Comparison of ENCODE assay signal across 21 cellular contexts in the genomic region with DNA sequence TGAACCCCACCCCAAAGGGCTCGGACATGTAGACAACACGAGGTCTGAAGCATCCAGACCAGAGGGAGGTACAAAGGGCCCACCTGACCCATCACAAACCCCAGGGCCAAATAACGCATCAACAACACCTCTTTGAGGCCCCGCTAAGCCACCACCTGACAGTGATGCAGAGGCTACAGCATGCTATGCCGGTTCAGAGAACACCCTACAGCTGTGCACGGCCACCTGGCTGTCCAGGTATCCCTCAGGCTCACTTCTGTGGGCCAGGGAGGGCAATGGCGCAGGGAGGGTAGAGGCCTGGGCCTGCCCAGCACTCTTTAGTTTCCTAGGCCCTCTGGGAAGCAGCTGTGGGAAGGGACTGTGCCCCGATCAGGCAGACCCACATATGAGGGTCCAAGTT.
"Had no signal": no experiment of that assay in that cellular context is flagged by ENCODE, and none has a peak within 500 bp of the region (broad histone marks: within the 10 kb centered on the region; RNA-seq: fewer than 3 reads in every experiment).

No MANE protein-coding gene starts in this region.

- H3K27ac Mint-ChIP-seq: stimulated activated naive B cell treated with anti-CD40 and anti-IgM and Interleukin-4, amounts not matched to agents 10 μg/mL and 1 μg/mL and 100 μg/mL, for 72 hours; stimulated activated naive CD8-positive, alpha-beta T cell treated with anti-CD3 and anti-CD28 coated beads, Interleukin-15, amount 100 ng/mL, for 72 hours had no signal

- H3K4me3 Mint-ChIP-seq: naive thymus-derived CD4-positive, alpha-beta T cell; stimulated activated naive B cell treated with anti-CD40 and anti-IgM and Interleukin-4, amounts not matched to agents 10 μg/mL and 1 μg/mL and 100 μg/mL, for 72 hours; stimulated activated naive CD8-positive, alpha-beta T cell treated with anti-CD3 and anti-CD28 coated beads, Interleukin-15, amount 100 ng/mL, for 72 hours had no signal

- H3K27ac ChIP-seq: coronary artery, left ventricle myocardium inferior, pancreas, psoas muscle, skin epidermis, transverse colon had no signal

- ATAC-seq: esophagus mucosa; left cardiac atrium; naive thymus-derived CD4-positive, alpha-beta T cell; pancreas; sciatic nerve; stimulated activated naive B cell treated with anti-CD40 and anti-IgM and Interleukin-4, amounts not matched to agents 10 μg/mL and 1 μg/mL and 100 μg/mL, for 72 hours; stimulated activated naive CD8-positive, alpha-beta T cell treated with anti-CD3 and anti-CD28 coated beads, Interleukin-15, amount 100 ng/mL, for 72 hours had no signal

- H3K9me3 Mint-ChIP-seq: naive thymus-derived CD4-positive, alpha-beta T cell; stimulated activated naive B cell treated with anti-CD40 and anti-IgM and Interleukin-4, amounts not matched to agents 10 μg/mL and 1 μg/mL and 100 μg/mL, for 72 hours; stimulated activated naive CD8-positive, alpha-beta T cell treated with anti-CD3 and anti-CD28 coated beads, Interleukin-15, amount 100 ng/mL, for 72 hours had no signal

- H3K4me3 ChIP-seq: coronary artery, left ventricle myocardium inferior, lung, pancreas, psoas muscle, skin epidermis, testis, transverse colon had no signal

- H3K9me3 ChIP-seq: left ventricle myocardium inferior, pancreas, psoas muscle, testis, transverse colon had no signal

- H3K27me3 ChIP-seq: pancreas, testis, transverse colon had no signal

- DNase-seq: central memory CD4-positive, alpha-beta T cell; effector CD4-positive, alpha-beta T cell; kidney; left cardiac atrium; left ventricle myocardium inferior; mesenchymal stem cell; naive thymus-derived CD4-positive, alpha-beta T cell; psoas muscle; retina; stimulated activated CD4-positive, alpha-beta T cell treated with anti-CD3 and anti-CD28 coated beads, Interleukin-2, amount 100 ng/mL, for 24 hours; stimulated activated CD4-positive, alpha-beta T cell treated with anti-CD3 and anti-CD28 coated beads, Interleukin-4, amount 100 ng/mL, for 4 hours; stimulated activated naive B cell treated with anti-CD40 and anti-IgM and Interleukin-4, amounts not matched to agents 10 μg/mL and 1 μg/mL and 100 μg/mL, for 72 hours; stimulated activated naive CD8-positive, alpha-beta T cell treated with anti-CD3 and anti-CD28 coated beads, Interleukin-15, amount 100 ng/mL, for 72 hours; testis; transverse colon had no signal

- H3K27me3 Mint-ChIP-seq: naive thymus-derived CD4-positive, alpha-beta T cell; stimulated activated naive B cell treated with anti-CD40 and anti-IgM and Interleukin-4, amounts not matched to agents 10 μg/mL and 1 μg/mL and 100 μg/mL, for 72 hours; stimulated activated naive CD8-positive, alpha-beta T cell treated with anti-CD3 and anti-CD28 coated beads, Interleukin-15, amount 100 ng/mL, for 72 hours had no signal
